ENCODE assay signal across 1 cellular context in genomic region chr16:30065112-30065942, GRCh38.
A peak's percentile ranks its signal among the peaks of the same experiment; 100 is the strongest.
TF ChIP-seq lines count a peak whose summit lies in the region.

Gene ALDOA, plus strand, starts transcription at chr16:30065760. Its CDS starts 1,138 bp downstream, at chr16:30066898.

TF ChIP-seq in HEK293, 187 proteins besides CTCF, POLR2A, EP300 and RAD21 (continued from another document):
- TF ChIP-seq ZBTB10 (tag by site-specific recombination; IDR thresholded peaks at IDR 0.05) (peak; percentile 59; the same call in 1 of the 2 replicates), ZNF324 (tag by site-specific recombination; IDR thresholded peaks at IDR 0.05) (peak; percentile 95), ZNF335 (tag by site-specific recombination; conservative IDR thresholded peaks at IDR 0.05) (peak; percentile 79; the same call in 1 of the 2 replicates), MYNN (tag by site-specific recombination; IDR thresholded peaks at IDR 0.05; ENCODE audit: borderline replicate concordance) (peak; percentile 30; the same call in 1 of the 2 replicates), ZNF26 (tag by site-specific recombination; IDR thresholded peaks at IDR 0.05) (no peak), ZNF792 (tag by site-specific recombination; IDR thresholded peaks at IDR 0.05) (peak; percentile 89; the same call in 1 of the 2 replicates), BCL11B (tag by site-specific recombination; IDR thresholded peaks at IDR 0.05; ENCODE audit: low read depth) (peak; percentile 97), ZNF211 (tag by site-specific recombination; IDR thresholded peaks at IDR 0.05; ENCODE audit: low read depth) (no peak), ZNF24 (tag by site-specific recombination; IDR thresholded peaks at IDR 0.05) (peak; percentile 97)
